Comparison of ENCODE assay signal across 10 cellular contexts in genomic region chr10:43110318-43111071, GRCh38. TPM values are rescaled to one million over a fixed set of nuclear protein-coding genes. Genes with fewer than 3 reads are reported as not detected.
DNase-seq lines count a peak whose midpoint lies in the region; ATAC-seq, FAIRE-seq and TF ChIP-seq lines count a peak whose summit lies in the region.
"Had no signal": no experiment of that assay in that cellular context is flagged by ENCODE, and none has a peak within 500 bp of the region (broad histone marks: within the 10 kb centered on the region; RNA-seq: fewer than 3 reads in every experiment).

No MANE protein-coding gene starts in this region.

- no peak for TF ChIP-seq RAD21 in HepG2 (CRISPR knock-in tag; IDR thresholded peaks at IDR 0.05)

- H3K9me3 ChIP-seq in HepG2 (ENCODE audit: low read length) (no peaks in the 10 kb centered on the region), right lobe of liver (no peaks in the 10 kb centered on the region)
- H3K9me3 ChIP-seq: body of pancreas had no signal

- POLR2A ChIA-PET in HepG2 (lab: Yijun Ruan, JAX) = no interaction called here

- H3K4me1 ChIP-seq in HepG2 (ENCODE audit: insufficient read depth, low read length) (peaks cover 22% of the 10 kb centered on the region), right lobe of liver (peaks cover 0 to 3% (median 0%) of the 10 kb centered on the region in 4 donors)

- TF ChIP-seq CTCF in HepG2 (CRISPR knock-in tag; IDR thresholded peaks at IDR 0.05) (no peak), right lobe of liver (IDR thresholded peaks at IDR 0.05) (no peak), GM13977 (IDR thresholded peaks at IDR 0.05; ENCODE audit: extremely low read depth, insufficient read depth, missing control alignments) (no peak)

- FAIRE-seq in HepG2 (lab: Jason Lieb, UNC) (no peak), frontal cortex (lab: Jason Lieb, UNC) (no peak)

- TF ChIP-seq EP300 in HepG2 (IDR thresholded peaks at IDR 0.05; ENCODE audit: low read depth in 2 of 2, low read length in 2 of 2) (no peak), HepG2 (CRISPR knock-in tag; IDR thresholded peaks at IDR 0.05; ENCODE audit: borderline replicate concordance) (no peak)

- no peak overlapping the region for H3K9ac ChIP-seq in HepG2 (ENCODE audit: insufficient read depth, low read depth, low read length)

- H4K20me1 ChIP-seq in HepG2 (ENCODE audit: insufficient read depth, low read length) = no peaks in the 10 kb centered on the region

- no TSS peak for BruUV-seq in HepG2 (replicated peaks; lab: Mats Ljungman, UMichigan)

- intact Hi-C loops in HepG2 (cut with micrococcal nuclease; ENCODE audit: unreplicated experiment) = no loop called here
- intact Hi-C loops in right lobe of liver (cut with DNase I) = no loop called here

- WGBS in HepG2 (ENCODE audit: low lambda C conversion rate) = 0% methylated on average over 3 of the region's 7 CpGs
- 54% methylated on average over 2 of the region's 7 CpGs for WGBS in right lobe of liver (ENCODE audit: insufficient coverage, low coverage, low lambda C conversion rate, missing lambda C conversion rate)

- no peak overlapping the region for H2AFZ ChIP-seq in HepG2 (ENCODE audit: low read length)

- peaks cover 2 to 7% of the 10 kb centered on the region in 2 experiments; a peak in 3 of 5 replicates for H3K27me3 ChIP-seq in HepG2 (ENCODE audit: control insufficient read depth in 1 of 2, insufficient read depth in 2 of 2, low read length in 2 of 2)
- H3K27me3 ChIP-seq in right lobe of liver = no peaks in the 10 kb centered on the region
- H3K27me3 ChIP-seq: body of pancreas had no signal

- H3K36me3 ChIP-seq in HepG2 (replicated peaks in 1 of 2; ENCODE audit: control insufficient read depth in 1 of 2, insufficient read depth in 2 of 2, low read length in 2 of 2) = no peaks in the 10 kb centered on the region
- H3K36me3 ChIP-seq in right lobe of liver = no peaks in the 10 kb centered on the region

- TF ChIP-seq POLR2A in HepG2 (IDR thresholded peaks at IDR 0.05; ENCODE audit: insufficient read depth in 1 of 2, low read depth in 2 of 2, low read length in 2 of 2) = no peak
- no peak for TF ChIP-seq POLR2A in right lobe of liver (IDR thresholded peaks at IDR 0.05)

- in situ Hi-C loops in HepG2 (cut with HindIII; ENCODE audit: extremely low pct_ligation_motif_present, low pct_unique_long_range_greater_than_20kb) (no loop called here), GM13977 (cut with MboI; ENCODE audit: low pct_unique_long_range_greater_than_20kb, low sequenced_read_pairs, unreplicated experiment) (no loop called here)

- H3K4me3 ChIP-seq in HepG2 (replicated peaks in 1 of 3; ENCODE audit: insufficient read depth in 1 of 3, low read depth in 2 of 3, low read length in 3 of 3) (peak overlapping the region in 1 of 3 experiments; percentile 43; a peak in 2 of 6 replicates), right lobe of liver (no peak overlapping the region)
- H3K4me3 ChIP-seq: body of pancreas had no signal

- peak overlapping the region; percentile 62 for H3K4me2 ChIP-seq in HepG2 (ENCODE audit: low read depth, low read length)

- peak; percentile 13 for ATAC-seq in HepG2
- ATAC-seq in right lobe of liver = no peak
- peak; percentile 58 for ATAC-seq in HG03280 (IDR thresholded peaks at IDR 0.05; ENCODE audit: unreplicated experiment)
- ATAC-seq: body of pancreas had no signal

- CTCF ChIA-PET in HepG2 (lab: Yijun Ruan, JAX; ENCODE audit: low intra/inter-chr PET ratio, low total read pairs) = no interaction called here

- no peaks in the 10 kb centered on the region for H3K79me2 ChIP-seq in HepG2 (ENCODE audit: insufficient read depth, low read length)

- H3K27ac ChIP-seq in HepG2 (ENCODE audit: extremely low read length, insufficient read depth, low read length) = no peak overlapping the region
- no peak overlapping the region for H3K27ac ChIP-seq in right lobe of liver
- H3K27ac ChIP-seq: body of pancreas, HL-60 had no signal

- peak; percentile 9 for DNase-seq in HepG2 (ENCODE audit: low spot score)
- DNase-seq in right lobe of liver = no peak
- peak; percentile 57 for DNase-seq in fibroblast of peridontal ligament (ENCODE audit: extremely low read depth)
- DNase-seq in activated naive CD4-positive, alpha-beta T cell (lab: John Stamatoyannopoulos, UW) = no peak
- DNase-seq in frontal cortex (ENCODE audit: low spot score in 2 of 2) = no peak
- DNase-seq in COLO668 (lab: John Stamatoyannopoulos, UW; ENCODE audit: unreplicated experiment) = no peak
- DNase-seq in GM13977 (ENCODE audit: low spot score) = no peak

TF ChIP-seq in HepG2, 621 proteins besides CTCF, POLR2A, EP300 and RAD21:
- TF ChIP-seq POGZ (CRISPR knock-in tag; IDR thresholded peaks at IDR 0.05) = no peak
- TF ChIP-seq ZMYM4 (CRISPR knock-in tag; IDR thresholded peaks at IDR 0.05) = no peak
- no peak for TF ChIP-seq ZNF256 (CRISPR knock-in tag; conservative IDR thresholded peaks at IDR 0.05)
- TF ChIP-seq HNF4A (CRISPR knock-in tag; IDR thresholded peaks at IDR 0.05) = 0 out of 2 replicates have a peak, but pooled peaks have one; percentile 26
- TF ChIP-seq ZNF263 (CRISPR knock-in tag; IDR thresholded peaks at IDR 0.05) = peak; percentile 93
- TF ChIP-seq, protein P1, sequence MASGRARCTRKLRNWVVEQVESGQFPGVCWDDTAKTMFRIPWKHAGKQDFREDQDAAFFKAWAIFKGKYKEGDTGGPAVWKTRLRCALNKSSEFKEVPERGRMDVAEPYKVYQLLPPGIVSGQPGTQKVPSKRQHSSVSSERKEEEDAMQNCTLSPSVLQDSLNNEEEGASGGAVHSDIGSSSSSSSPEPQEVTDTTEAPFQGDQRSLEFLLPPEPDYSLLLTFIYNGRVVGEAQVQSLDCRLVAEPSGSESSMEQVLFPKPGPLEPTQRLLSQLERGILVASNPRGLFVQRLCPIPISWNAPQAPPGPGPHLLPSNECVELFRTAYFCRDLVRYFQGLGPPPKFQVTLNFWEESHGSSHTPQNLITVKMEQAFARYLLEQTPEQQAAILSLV (CRISPR knock-in tag; IDR thresholded peaks at IDR 0.05; ENCODE audit: borderline replicate concordance) = no peak

RNA-seq across cellular contexts. Expression of gene CSGALNACT2, which starts 27.8 kb away (rescaled TPM):
- total RNA-seq in HepG2 (2016; rRNA removed; fragmentation: Illumina TruSeq; extraction: Trizol) = 3.3 and 3.6 TPM in 2 replicates
- total RNA-seq in HepG2 (2016; cell fraction: cytosol; rRNA removed; fragmentation: Illumina TruSeq; extraction: Trizol; ENCODE audit: low read depth) = 9.3 and 11.5 TPM in 2 replicates
- 3.5 and 3.7 TPM in 2 replicates for total RNA-seq in HepG2 (2016; cell fraction: insoluble cytoplasmic fraction; rRNA removed; fragmentation: Illumina TruSeq; extraction: Trizol)
- 9.4 and 11.4 TPM in 2 replicates for total RNA-seq in HepG2 (2016; cell fraction: membrane; rRNA removed; fragmentation: Illumina TruSeq; extraction: Trizol)
- total RNA-seq in HepG2 (2016; cell fraction: nucleus; rRNA removed; fragmentation: Illumina TruSeq; extraction: Trizol) = 4.3 and 4.5 TPM in 2 replicates
- 7.1 and 8.2 TPM in 2 replicates for polyA plus RNA-seq in HepG2 (2011; rRNA removed)
- polyA plus RNA-seq in HepG2 (2011; cell fraction: cytosol; rRNA removed) = 3.4 and 6.9 TPM in 2 replicates
- polyA plus RNA-seq in HepG2 (2011; cell fraction: nucleus; rRNA removed) = 5.3 and 8.7 TPM in 2 replicates
- 5.8 and 10.3 TPM in 2 replicates for polyA plus RNA-seq in HepG2 (2012)
- 1.3 and 1.5 TPM in 2 replicates for polyA plus RNA-seq in HepG2 (2016; cell fraction: cytosol; fragmentation: Illumina TruSeq; extraction: Trizol; ENCODE audit: low read depth)
- 5.7 TPM in 2 replicates for polyA plus RNA-seq in HepG2 (2016; cell fraction: insoluble cytoplasmic fraction; fragmentation: Illumina TruSeq; extraction: Trizol; ENCODE audit: low read depth)
- polyA plus RNA-seq in HepG2 (2016; cell fraction: membrane; fragmentation: Illumina TruSeq; extraction: Trizol; ENCODE audit: low read depth) = 3.9 and 4.4 TPM in 2 replicates
- polyA plus RNA-seq in HepG2 (2016; cell fraction: nucleus; fragmentation: Illumina TruSeq; extraction: Trizol; ENCODE audit: insufficient read depth, low read depth) = 10.6 and 11.0 TPM in 2 replicates
- polyA minus RNA-seq in HepG2 (2011; rRNA and poly(A)+ RNA removed; ENCODE audit: low replicate concordance) = 3.1 and 4.4 TPM in 2 replicates
- polyA minus RNA-seq in HepG2 (2011; cell fraction: cytosol; rRNA and poly(A)+ RNA removed) = 5.9 and 8.1 TPM in 2 replicates
- polyA minus RNA-seq in HepG2 (2011; cell fraction: nucleus; rRNA and poly(A)+ RNA removed) = 8.2 and 10.3 TPM in 2 replicates
- total RNA-seq in right lobe of liver = 10 to 100 TPM in 1 of 6 experiments, 1 to 10 TPM in 5; 5.4 to 11.1 (median 8.3) TPM
- 87.2 TPM for total RNA-seq in frontal cortex

RNA-seq across cellular contexts. Expression of gene RET, which starts 33.6 kb away (rescaled TPM):
- total RNA-seq in HepG2 (2016; rRNA removed; fragmentation: Illumina TruSeq; extraction: Trizol) (0.02 TPM in 1 of 2 replicates, not detected in the other), right lobe of liver (10 to 100 TPM in 1 of 6 experiments, 1 to 10 TPM in 3, under 1 TPM in 2; 0.53 to 10.2 (median 1.4) TPM), frontal cortex (1.6 TPM)
- not detected in 2 replicates for total RNA-seq in HepG2 (2016; cell fraction: cytosol; rRNA removed; fragmentation: Illumina TruSeq; extraction: Trizol; ENCODE audit: low read depth)
- total RNA-seq in HepG2 (2016; cell fraction: insoluble cytoplasmic fraction; rRNA removed; fragmentation: Illumina TruSeq; extraction: Trizol) = not detected in 2 replicates
- total RNA-seq in HepG2 (2016; cell fraction: membrane; rRNA removed; fragmentation: Illumina TruSeq; extraction: Trizol) = not detected in 2 replicates
- total RNA-seq in HepG2 (2016; cell fraction: nucleus; rRNA removed; fragmentation: Illumina TruSeq; extraction: Trizol) = not detected in 2 replicates
- not detected in 2 replicates for polyA plus RNA-seq in HepG2 (2011; rRNA removed)
- polyA plus RNA-seq in HepG2 (2011; cell fraction: cytosol; rRNA removed) = not detected in 2 replicates
- not detected in 2 replicates for polyA plus RNA-seq in HepG2 (2011; cell fraction: nucleus; rRNA removed)
- 0.03 TPM in 1 of 2 replicates, not detected in the other for polyA plus RNA-seq in HepG2 (2012)
- not detected in 2 replicates for polyA plus RNA-seq in HepG2 (2016; cell fraction: cytosol; fragmentation: Illumina TruSeq; extraction: Trizol; ENCODE audit: low read depth)
- not detected in 2 replicates for polyA plus RNA-seq in HepG2 (2016; cell fraction: insoluble cytoplasmic fraction; fragmentation: Illumina TruSeq; extraction: Trizol; ENCODE audit: low read depth)
- polyA plus RNA-seq in HepG2 (2016; cell fraction: membrane; fragmentation: Illumina TruSeq; extraction: Trizol; ENCODE audit: low read depth) = not detected in 2 replicates
- polyA plus RNA-seq in HepG2 (2016; cell fraction: nucleus; fragmentation: Illumina TruSeq; extraction: Trizol; ENCODE audit: insufficient read depth, low read depth) = not detected in 2 replicates
- 0.04 TPM in 1 of 2 replicates, not detected in the other for polyA minus RNA-seq in HepG2 (2011; rRNA and poly(A)+ RNA removed; ENCODE audit: low replicate concordance)
- not detected in 2 replicates for polyA minus RNA-seq in HepG2 (2011; cell fraction: cytosol; rRNA and poly(A)+ RNA removed)
- polyA minus RNA-seq in HepG2 (2011; cell fraction: nucleus; rRNA and poly(A)+ RNA removed) = not detected in 2 replicates

Comparison
In these comparisons a context has a peak if more than half of its experiments do, and no peak if none do; other contexts are left out.
1. ATAC-seq: peak in HepG2 (single experiment) and HG03280 (single experiment); none in right lobe of liver (0 of 4).
2. DNase-seq: peak in HepG2 (single experiment) and fibroblast of peridontal ligament (single experiment); none in right lobe of liver (0 of 3), activated naive CD4-positive, alpha-beta T cell (0 of 4), frontal cortex (0 of 2), COLO668 (single experiment) and GM13977 (single experiment).